31 cellular contexts compared by ENCODE assay signal in the genomic region with DNA sequence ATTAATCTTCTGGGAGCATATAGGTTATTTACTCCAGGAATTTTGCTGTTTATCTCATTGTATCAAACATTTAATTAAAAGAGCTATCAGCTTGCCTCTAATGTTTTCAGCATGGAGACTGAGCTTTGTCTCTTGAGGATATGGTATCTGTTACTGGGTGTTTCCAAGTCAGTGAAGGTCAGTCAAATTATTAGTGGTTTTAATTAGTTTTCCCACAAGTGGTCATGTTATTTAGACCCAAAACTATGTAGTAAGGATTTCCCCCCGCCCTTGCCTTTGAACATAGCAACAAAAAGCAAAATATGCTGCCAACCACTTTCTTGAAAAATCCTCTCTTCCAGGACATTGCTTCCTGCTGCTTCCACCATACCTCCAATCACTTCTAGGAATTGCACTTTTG.
"Had no signal": no experiment of that assay in that cellular context is flagged by ENCODE, and none has a peak within 500 bp of the region (broad histone marks: within the 10 kb centered on the region; RNA-seq: fewer than 3 reads in every experiment).

No MANE protein-coding gene starts in this region.

- H3K36me3 Mint-ChIP-seq: immature natural killer cell; mesothelial cell of epicardium; naive B cell; natural killer cell; stimulated activated naive B cell treated with anti-CD40 and anti-IgM and Interleukin-4, amounts not matched to agents 10 μg/mL and 1 μg/mL and 100 μg/mL, for 72 hours had no signal

- H3K4me1 ChIP-seq: left lung, lower lobe of right lung, pancreas, prostate gland, stomach, testis, upper lobe of right lung had no signal

- DNase-seq: hypothalamus; immature natural killer cell; kidney; left colon; left lung; lower lobe of right lung; mammary epithelial cell; mesenchymal stem cell; naive B cell; natural killer cell; nucleus accumbens; pancreas; posterior cingulate gyrus; retina; right cardiac atrium; stimulated activated CD4-positive, alpha-beta T cell treated with anti-CD3 and anti-CD28 coated beads, Interleukin-12 subunit alpha, Interleukin-12 subunit beta, amount 100 ng/mL, for 4 hours; stimulated activated CD4-positive, alpha-beta T cell treated with anti-CD3 and anti-CD28 coated beads, Interleukin-15, amount 100 ng/mL, for 24 hours; stimulated activated CD4-positive, alpha-beta T cell treated with anti-CD3 and anti-CD28 coated beads, Interleukin-2, amount 100 ng/mL, for 24 hours; stimulated activated CD4-positive, alpha-beta T cell treated with anti-CD3 and anti-CD28 coated beads, Interleukin-4, amount 100 ng/mL, for 1 hour; stimulated activated naive B cell treated with anti-CD40 and anti-IgM and Interleukin-4, amounts not matched to agents 10 μg/mL and 1 μg/mL and 100 μg/mL, for 72 hours; stimulated activated naive CD8-positive, alpha-beta T cell treated with anti-CD3 and anti-CD28 coated beads, Interleukin-15, Interleukin-2, amounts not matched to agents 100 U/mL and 50 U/mL, for 24 hours; stomach; testis; trophoblast cell; upper lobe of right lung had no signal

- FAIRE-seq: islet of Langerhans, kidney, pancreas, urothelium cell line had no signal

- H3K36me3 ChIP-seq: left lung, lower lobe of right lung, pancreas, prostate gland, stomach, thyroid gland, upper lobe of right lung had no signal

- H3K9me3 Mint-ChIP-seq: mesothelial cell of epicardium; natural killer cell; stimulated activated naive B cell treated with anti-CD40 and anti-IgM and Interleukin-4, amounts not matched to agents 10 μg/mL and 1 μg/mL and 100 μg/mL, for 72 hours had no signal

- H3K9me3 ChIP-seq: left lung, lower lobe of right lung, pancreas, prostate gland, stomach, testis, thyroid gland, upper lobe of right lung had no signal

- H3K27ac ChIP-seq: left lung, lower lobe of right lung, pancreas, prostate gland, skin epidermis, stomach, testis, thyroid gland, upper lobe of right lung had no signal

- H3K4me3 ChIP-seq: left lung, lower lobe of right lung, pancreas, prostate gland, skin epidermis, stomach, testis, thyroid gland, upper lobe of right lung had no signal

- H3K4me1 Mint-ChIP-seq: immature natural killer cell; naive B cell; natural killer cell; stimulated activated naive B cell treated with anti-CD40 and anti-IgM and Interleukin-4, amounts not matched to agents 10 μg/mL and 1 μg/mL and 100 μg/mL, for 72 hours had no signal

- H3K4me3 Mint-ChIP-seq: immature natural killer cell; mesothelial cell of epicardium; naive B cell; natural killer cell; stimulated activated naive B cell treated with anti-CD40 and anti-IgM and Interleukin-4, amounts not matched to agents 10 μg/mL and 1 μg/mL and 100 μg/mL, for 72 hours had no signal

- H3K27me3 ChIP-seq: pancreas, stomach, testis, thyroid gland had no signal

- H3K27ac Mint-ChIP-seq: immature natural killer cell; mesothelial cell of epicardium; naive B cell; natural killer cell; stimulated activated naive B cell treated with anti-CD40 and anti-IgM and Interleukin-4, amounts not matched to agents 10 μg/mL and 1 μg/mL and 100 μg/mL, for 72 hours had no signal
